Comparison of ENCODE assay signal across 11 cellular contexts in genomic region chr17:51439395-51440229, GRCh38.
DNase-seq lines count a peak whose midpoint lies in the region; ATAC-seq, FAIRE-seq and TF ChIP-seq lines count a peak whose summit lies in the region.
"Had no signal": no experiment of that assay in that cellular context is flagged by ENCODE, and none has a peak within 500 bp of the region (broad histone marks: within the 10 kb centered on the region; RNA-seq: fewer than 3 reads in every experiment).

No MANE protein-coding gene starts in this region.

- TF ChIP-seq CTCF in astrocyte (IDR thresholded peaks at IDR 0.05; ENCODE audit: insufficient read depth, low read depth, low read length), result no peak

- H3K36me3 Mint-ChIP-seq in astrocyte (ENCODE audit: low read depth, unreplicated experiment), result no peaks in the 10 kb centered on the region
- H3K36me3 Mint-ChIP-seq: memory B cell had no signal

- no peak overlapping the region for H3K4me3 Mint-ChIP-seq in astrocyte (ENCODE audit: unreplicated experiment)
- H3K4me3 Mint-ChIP-seq: memory B cell had no signal

- peak overlapping the region; percentile 54 for H3K27ac Mint-ChIP-seq in astrocyte (ENCODE audit: unreplicated experiment)
- H3K27ac Mint-ChIP-seq: memory B cell had no signal

- H3K9ac ChIP-seq in astrocyte (ENCODE audit: low read length), result no peak overlapping the region

- no peaks in the 10 kb centered on the region for H3K36me3 ChIP-seq in astrocyte (ENCODE audit: insufficient read depth, low read length)

- no peaks in the 10 kb centered on the region for H4K20me1 ChIP-seq in astrocyte (ENCODE audit: insufficient read depth, low read length)

- H3K4me3 ChIP-seq in astrocyte (ENCODE audit: insufficient read depth, low read depth, low read length), result no peak overlapping the region

- H3K4me2 ChIP-seq in astrocyte (ENCODE audit: low read length), result no peak overlapping the region

- H3K4me1 ChIP-seq in astrocyte (ENCODE audit: insufficient read depth, low read length), result no peaks in the 10 kb centered on the region

- no peaks in the 10 kb centered on the region for H3K27me3 Mint-ChIP-seq in astrocyte (ENCODE audit: low read depth, unreplicated experiment)

- no peak for FAIRE-seq in astrocyte (lab: Jason Lieb, UNC)
- no peak for FAIRE-seq in GM19239 (lab: Jason Lieb, UNC)

- no peak overlapping the region for H3K27ac ChIP-seq in astrocyte (ENCODE audit: low read depth, low read length)

- H3K79me2 ChIP-seq in astrocyte (ENCODE audit: insufficient read depth, low read length), result no peaks in the 10 kb centered on the region

- no peak overlapping the region for H2AFZ ChIP-seq in astrocyte (ENCODE audit: low read depth, low read length)

- no peaks in the 10 kb centered on the region for H3K27me3 ChIP-seq in astrocyte (ENCODE audit: insufficient read depth, low read length)

- ATAC-seq in left lobe of liver (peak; percentile 78), GM21528 (IDR thresholded peaks at IDR 0.05; ENCODE audit: low FRiP score, unreplicated experiment) (no peak)

- peaks cover 6% of the 10 kb centered on the region for H3K9me3 Mint-ChIP-seq in astrocyte (ENCODE audit: unreplicated experiment)
- H3K9me3 Mint-ChIP-seq: memory B cell had no signal

- H3K4me1 Mint-ChIP-seq in astrocyte (ENCODE audit: low read depth, unreplicated experiment), result peaks cover 12% of the 10 kb centered on the region
- H3K4me1 Mint-ChIP-seq: memory B cell had no signal

- DNase-seq in COLO829 (ENCODE audit: low spot score) (peak; percentile 52), NCI-H2029 treated with DMSO at 0.1 percent for 48 hours (lab: John Stamatoyannopoulos, UW) (peak; percentile 65), astrocyte (ENCODE audit: low read depth) (no peak), left lobe of liver (ENCODE audit: low spot score) (peak; percentile 81), GM19239 (ENCODE audit: insufficient read length, low spot score) (no peak), HuH-7 (ENCODE audit: low spot score) (no peak), GM03348 (ENCODE audit: low spot score) (no peak)
- DNase-seq: activated effector memory CD4-positive, alpha-beta T cell treated with Interleukin-2 at 50 U/mL for 16 hours; DMS 273 treated with DMSO at 0.1 percent for 48 hours had no signal

- peaks cover 5% of the 10 kb centered on the region for H3K9me3 ChIP-seq in astrocyte (ENCODE audit: insufficient read depth, low read depth, low read length)

Comparison
In these comparisons a context has a peak if more than half of its experiments do, and no peak if none do; other contexts are left out.
1. DNase-seq: peak in COLO829 (single experiment), NCI-H2029 treated with DMSO at 0.1 percent for 48 hours (single experiment) and left lobe of liver (single experiment); none in astrocyte (single experiment), GM19239 (single experiment), HuH-7 (single experiment) and GM03348 (single experiment).